In genomic region chr6:134114489-134114888, GRCh38 we compare ENCODE assay signal across 24 cellular contexts.
A peak's percentile ranks its signal among the peaks of the same experiment; 100 is the strongest.
DNase-seq lines count a peak whose midpoint lies in the region; ATAC-seq, FAIRE-seq and TF ChIP-seq lines count a peak whose summit lies in the region.
"Had no signal": no experiment of that assay in that cellular context is flagged by ENCODE, and none has a peak within 500 bp of the region (broad histone marks: within the 10 kb centered on the region; RNA-seq: fewer than 3 reads in every experiment).

No MANE protein-coding gene starts in this region.

- H3K4me3 ChIP-seq in HEK293 (ENCODE audit: low read depth, low read length) = no peak overlapping the region

- ATAC-seq in GM21528 (IDR thresholded peaks at IDR 0.05; ENCODE audit: low FRiP score, unreplicated experiment) = no peak

- no peak for TF ChIP-seq CTCF in HEK293 (tag by site-specific recombination; IDR thresholded peaks at IDR 0.05)

- FAIRE-seq in H54 (lab: Jason Lieb, UNC) = no peak
- FAIRE-seq: A204.1, D721Med, G401.6, GM12891, GM19239, HTR-8/SVneo had no signal

- POLR2A ChIA-PET in HEK293 (lab: Yijun Ruan, JAX) = no interaction called here

- no peaks in the 10 kb centered on the region for H3K27me3 ChIP-seq in layer of hippocampus (ENCODE audit: control insufficient read depth, insufficient read depth, low read length)
- H3K27me3 ChIP-seq: BE2C had no signal

- DNase-seq in dermis blood vessel endothelial cell = no peak
- no peak for DNase-seq in HT-29 (ENCODE audit: low spot score)
- DNase-seq in H54 (ENCODE audit: insufficient read length, low spot score) = no peak
- DNase-seq: ACHN; BE2C; C1 segment of cervical spinal cord; Caco-2; CD4-positive, CD25-positive, alpha-beta regulatory T cell; CD8-positive, alpha-beta memory T cell; GOT3; H9; IMR-90; KBM-7 had no signal

- TF ChIP-seq POLR2A in H54 (IDR thresholded peaks at IDR 0.05; ENCODE audit: low read depth, low read length) = no peak

- no peaks in the 10 kb centered on the region for H3K4me1 ChIP-seq in HEK293 (ENCODE audit: control insufficient read depth, insufficient read depth, low read length)
- H3K4me1 ChIP-seq: Caco-2 had no signal

- no peaks in the 10 kb centered on the region for H3K9me3 ChIP-seq in HEK293 (ENCODE audit: control insufficient read depth, insufficient read depth, low read depth, low read length)
- H3K9me3 ChIP-seq: BE2C, Caco-2 had no signal

- no peaks in the 10 kb centered on the region for H3K36me3 ChIP-seq in HEK293 (ENCODE audit: control insufficient read depth in 2 of 2, insufficient read depth in 1 of 2, low read length in 2 of 2)
- H3K36me3 ChIP-seq: BE2C had no signal

- CTCF ChIA-PET in HEK293 (lab: Yijun Ruan, JAX) = interaction anchor here (0.6 to 12.3 kb wide), 4 partner anchors 8 to 187 kb away, joined by 3 to 149 read pairs (median 3); no protein-coding TSS in a partner anchor

- no peak overlapping the region for H3K27ac ChIP-seq in HEK293 (ENCODE audit: extremely low read depth, low read depth, low read length)
- H3K27ac ChIP-seq in angular gyrus (ENCODE audit: low read depth, low read length) = peak overlapping the region; percentile 64
- peak overlapping the region; percentile 36 for H3K27ac ChIP-seq in layer of hippocampus (ENCODE audit: low read depth, low read length)
- H3K27ac ChIP-seq: HL-60 had no signal

TF ChIP-seq in HEK293, 187 proteins besides CTCF, POLR2A, EP300 and RAD21:
- TF ChIP-seq REST (tag by site-specific recombination; IDR thresholded peaks at IDR 0.05) (peak; percentile 68), KLF1 (tag by site-specific recombination; IDR thresholded peaks at IDR 0.05) (no peak), ZNF398 (tag by site-specific recombination; IDR thresholded peaks at IDR 0.05) (no peak)
